ENCODE assay signal across 16 cellular contexts in genomic region chr18:79384834-79385233, GRCh38. TPM values are rescaled to one million over a fixed set of nuclear protein-coding genes. Genes with fewer than 3 reads are reported as not detected.
DNase-seq lines count a peak whose midpoint lies in the region; ATAC-seq and TF ChIP-seq lines count a peak whose summit lies in the region.
"Had no signal": no experiment of that assay in that cellular context is flagged by ENCODE, and none has a peak within 500 bp of the region (broad histone marks: within the 10 kb centered on the region; RNA-seq: fewer than 3 reads in every experiment).

No MANE protein-coding gene starts in this region.

- no peak for TF ChIP-seq CTCF in coronary artery (IDR thresholded peaks at IDR 0.05)

- H3K9me3 Mint-ChIP-seq in stimulated activated effector memory CD8-positive, alpha-beta T cell treated with anti-CD3 and anti-CD28 coated beads, Interleukin-12 subunit alpha, Interleukin-12 subunit beta, amount 100 ng/mL, for 72 hours: no peaks in the 10 kb centered on the region
- H3K9me3 Mint-ChIP-seq: CD8-positive, alpha-beta T cell; HFFc6 had no signal

- peak overlapping the region; percentile 37 for H3K27ac Mint-ChIP-seq in stimulated activated effector memory CD8-positive, alpha-beta T cell treated with anti-CD3 and anti-CD28 coated beads, Interleukin-12 subunit alpha, Interleukin-12 subunit beta, amount 100 ng/mL, for 72 hours
- H3K27ac Mint-ChIP-seq: HFFc6 had no signal

- H3K4me1 Mint-ChIP-seq in stimulated activated effector memory CD8-positive, alpha-beta T cell treated with anti-CD3 and anti-CD28 coated beads, Interleukin-12 subunit alpha, Interleukin-12 subunit beta, amount 100 ng/mL, for 72 hours: peaks cover 21% of the 10 kb centered on the region

- H3K36me3 Mint-ChIP-seq in stimulated activated effector memory CD8-positive, alpha-beta T cell treated with anti-CD3 and anti-CD28 coated beads, Interleukin-12 subunit alpha, Interleukin-12 subunit beta, amount 100 ng/mL, for 72 hours: peaks cover 12% of the 10 kb centered on the region
- H3K36me3 Mint-ChIP-seq: CD8-positive, alpha-beta T cell had no signal

- H3K4me3 ChIP-seq in coronary artery: no peak overlapping the region
- H3K4me3 ChIP-seq: A549 had no signal

- DNase-seq in activated T-cell treated with anti-CD3 and anti-CD28 coated beads, Interleukin-2, amount 50 U/mL, for 1 hour: peak; percentile 5
- no peak for DNase-seq in activated T-cell treated with anti-CD3 and anti-CD28 coated beads, Interleukin-2, amount 50 U/mL, for 48 hours
- DNase-seq in coronary artery (ENCODE audit: low spot score) (peak; percentile 53), mesenteric fat pad (ENCODE audit: low spot score) (peak; percentile 76), 8988T (no peak), HK-2 (ENCODE audit: unreplicated experiment) (no peak)
- no peak for DNase-seq in stimulated activated effector memory CD8-positive, alpha-beta T cell treated with anti-CD3 and anti-CD28 coated beads, Interleukin-12 subunit alpha, Interleukin-12 subunit beta, amount 100 ng/mL, for 72 hours (ENCODE audit: low spot score in 2 of 2)
- DNase-seq: BE2C; CD8-positive, alpha-beta T cell; COR-L47; DND-41; GDM1; HCEC 1CT; HFFc6 had no signal

- no peak for ATAC-seq in stimulated activated effector memory CD8-positive, alpha-beta T cell treated with anti-CD3 and anti-CD28 coated beads, Interleukin-12 subunit alpha, Interleukin-12 subunit beta, amount 100 ng/mL, for 72 hours
- ATAC-seq: A549; CD8-positive, alpha-beta T cell had no signal

- no peak overlapping the region for H3K4me3 Mint-ChIP-seq in stimulated activated effector memory CD8-positive, alpha-beta T cell treated with anti-CD3 and anti-CD28 coated beads, Interleukin-12 subunit alpha, Interleukin-12 subunit beta, amount 100 ng/mL, for 72 hours
- H3K4me3 Mint-ChIP-seq: CD8-positive, alpha-beta T cell; HFFc6 had no signal

- no peak overlapping the region for H3K27ac ChIP-seq in coronary artery
- H3K27ac ChIP-seq: A549, C4-2B had no signal

RNA-seq across cellular contexts. Expression of gene NFATC1, which starts 10.9 kb away (rescaled TPM):
- 35.4 TPM for total RNA-seq in mesenteric fat pad

Comparison
In these comparisons a context has a peak if more than half of its experiments do, and no peak if none do; other contexts are left out.
1. DNase-seq: peak in activated T-cell treated with anti-CD3 and anti-CD28 coated beads, Interleukin-2, amount 50 U/mL, for 1 hour (single experiment), coronary artery (single experiment) and mesenteric fat pad (single experiment); none in activated T-cell treated with anti-CD3 and anti-CD28 coated beads, Interleukin-2, amount 50 U/mL, for 48 hours (0 of 2), stimulated activated effector memory CD8-positive, alpha-beta T cell treated with anti-CD3 and anti-CD28 coated beads, Interleukin-12 subunit alpha, Interleukin-12 subunit beta, amount 100 ng/mL, for 72 hours (0 of 2), 8988T (single experiment) and HK-2 (single experiment).